11 cellular contexts compared by ENCODE assay signal in the genomic region with DNA sequence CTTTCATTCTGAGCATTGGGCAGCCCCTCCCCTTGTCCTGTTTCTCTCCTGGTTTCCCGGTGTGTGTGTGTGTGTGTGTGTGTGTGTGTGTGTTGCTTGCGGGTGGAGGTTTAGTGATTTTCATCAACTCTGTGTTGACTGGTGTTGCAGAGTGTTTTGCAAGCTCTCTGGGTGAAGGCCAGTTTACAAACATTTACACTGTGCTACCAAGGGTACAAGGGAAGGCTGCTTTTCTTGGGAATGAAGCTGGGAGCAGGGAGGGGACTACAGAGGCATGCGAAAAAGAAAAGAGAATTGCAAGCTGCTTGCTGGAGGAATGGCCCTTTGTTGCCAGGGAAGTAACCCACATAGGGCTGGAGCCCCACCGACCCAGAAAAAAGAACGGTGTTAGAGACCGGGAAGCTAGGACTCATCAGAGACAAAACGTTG. TPM values are rescaled to one million over a fixed set of nuclear protein-coding genes. Genes with fewer than 3 reads are reported as not detected.
DNase-seq lines count a peak whose midpoint lies in the region; ATAC-seq lines count a peak whose summit lies in the region.
"Had no signal": no experiment of that assay in that cellular context is flagged by ENCODE, and none has a peak within 500 bp of the region (broad histone marks: within the 10 kb centered on the region; RNA-seq: fewer than 3 reads in every experiment).

No MANE protein-coding gene starts in this region.

- H3K4me1 ChIP-seq in CD4-positive, CD25-positive, alpha-beta regulatory T cell (ENCODE audit: control insufficient read depth, insufficient read depth, low read length, poor library complexity, severe bottlenecking), result peaks cover 90% of the 10 kb centered on the region
- H3K4me1 ChIP-seq: Peyer's patch had no signal

- no peak overlapping the region for H3K27ac ChIP-seq in CD4-positive, CD25-positive, alpha-beta regulatory T cell (ENCODE audit: insufficient read depth, low read length, poor library complexity, severe bottlenecking)

- no peak for ATAC-seq in CD4-positive, CD25-positive, alpha-beta regulatory T cell (ENCODE audit: low read depth in 2 of 2)
- ATAC-seq in naive thymus-derived CD8-positive, alpha-beta T cell, result no peak
- no peak for ATAC-seq in HG03457 (IDR thresholded peaks at IDR 0.05; ENCODE audit: unreplicated experiment)
- ATAC-seq in GM21360 (IDR thresholded peaks at IDR 0.05; ENCODE audit: unreplicated experiment), result no peak

- H3K36me3 Mint-ChIP-seq in CD4-positive, CD25-positive, alpha-beta regulatory T cell, result peaks cover 31% of the 10 kb centered on the region
- H3K36me3 Mint-ChIP-seq in naive thymus-derived CD8-positive, alpha-beta T cell, result peaks cover 2 to 11% (median 5%) of the 10 kb centered on the region in 3 donors
- H3K36me3 Mint-ChIP-seq: memory B cell had no signal

- no peaks in the 10 kb centered on the region for H3K27me3 Mint-ChIP-seq in CD4-positive, CD25-positive, alpha-beta regulatory T cell
- H3K27me3 Mint-ChIP-seq in naive thymus-derived CD8-positive, alpha-beta T cell, result no peaks in the 10 kb centered on the region

- DNase-seq in CD4-positive, CD25-positive, alpha-beta regulatory T cell, result no peak
- peak; percentile 34 for DNase-seq in HuH-7.5 (ENCODE audit: low spot score)
- DNase-seq in epidermal melanocyte (ENCODE audit: insufficient read length, low spot score), result peak; percentile 50
- DNase-seq in naive thymus-derived CD8-positive, alpha-beta T cell, result no peak
- no peak for DNase-seq in T-helper 9 cell
- DNase-seq in NCI-H524 treated with DMSO at 0.1 percent for 48 hours (lab: John Stamatoyannopoulos, UW), result no peak
- DNase-seq: activated T-cell treated with anti-CD3 and anti-CD28 coated beads, Interleukin-2, amount 50 U/mL, for 1 hour had no signal

- H3K4me3 Mint-ChIP-seq in CD4-positive, CD25-positive, alpha-beta regulatory T cell, result peak overlapping the region; percentile 55 to 89 (median 74)
- peak overlapping the region in 6 of 10 donors; percentile 1 to 67 (median 53) for H3K4me3 Mint-ChIP-seq in naive thymus-derived CD8-positive, alpha-beta T cell
- H3K4me3 Mint-ChIP-seq: memory B cell had no signal

- H3K27me3 ChIP-seq in CD4-positive, CD25-positive, alpha-beta regulatory T cell (ENCODE audit: control insufficient read depth, insufficient read depth, low read length), result no peaks in the 10 kb centered on the region
- H3K27me3 ChIP-seq: Peyer's patch had no signal

- no peaks in the 10 kb centered on the region for H3K9me3 ChIP-seq in CD4-positive, CD25-positive, alpha-beta regulatory T cell (ENCODE audit: control insufficient read depth in 2 of 2, low read length in 2 of 2)
- H3K9me3 ChIP-seq: Peyer's patch had no signal

- H3K27ac Mint-ChIP-seq in CD4-positive, CD25-positive, alpha-beta regulatory T cell, result peak overlapping the region; percentile 5 to 87 (median 75)
- H3K27ac Mint-ChIP-seq in naive thymus-derived CD8-positive, alpha-beta T cell, result peak overlapping the region; percentile 38 to 89 (median 73)
- H3K27ac Mint-ChIP-seq: memory B cell had no signal

- peaks cover 0 to 1% (median 0%) of the 10 kb centered on the region in 7 donors for H3K9me3 Mint-ChIP-seq in CD4-positive, CD25-positive, alpha-beta regulatory T cell
- no peaks in the 10 kb centered on the region for H3K9me3 Mint-ChIP-seq in naive thymus-derived CD8-positive, alpha-beta T cell
- H3K9me3 Mint-ChIP-seq: memory B cell had no signal

- H3K4me3 ChIP-seq in CD4-positive, CD25-positive, alpha-beta regulatory T cell (ENCODE audit: low read depth, low read length), result no peak overlapping the region
- H3K4me3 ChIP-seq: Peyer's patch had no signal

- H3K4me1 Mint-ChIP-seq in CD4-positive, CD25-positive, alpha-beta regulatory T cell, result peaks cover 44 to 99% (median 77%) of the 10 kb centered on the region in 4 donors
- peaks cover 47 to 96% (median 94%) of the 10 kb centered on the region in 4 donors for H3K4me1 Mint-ChIP-seq in naive thymus-derived CD8-positive, alpha-beta T cell
- H3K4me1 Mint-ChIP-seq: memory B cell had no signal

- H3K36me3 ChIP-seq in CD4-positive, CD25-positive, alpha-beta regulatory T cell (ENCODE audit: control insufficient read depth, insufficient read depth, low read length), result peaks cover 22% of the 10 kb centered on the region
- H3K36me3 ChIP-seq: Peyer's patch had no signal

- POLR2A ChIA-PET in naive thymus-derived CD8-positive, alpha-beta T cell (lab: Charles Lee), result interaction anchor here (0.9 to 1.2 kb wide), 2 partner anchors 30 to 98 kb away, joined by 3 read pairs; partner anchors contain the start of gene HS3ST3B1

RNA-seq across cellular contexts. Expression of gene HS3ST3B1, which starts 29.6 kb away (rescaled TPM):
- total RNA-seq in CD4-positive, CD25-positive, alpha-beta regulatory T cell, result 47.8 TPM
- 10 to 100 TPM; 22.7 to 36.9 (median 25.0) TPM for polyA plus RNA-seq in CD4-positive, CD25-positive, alpha-beta regulatory T cell
- total RNA-seq in naive thymus-derived CD8-positive, alpha-beta T cell, result 10 to 100 TPM; 37.5 to 37.6 TPM
- polyA plus RNA-seq in naive thymus-derived CD8-positive, alpha-beta T cell, result 10 to 100 TPM in 2 of 3 donors, 1 to 10 TPM in 1; 9.2 to 12.7 (median 11.8) TPM

Comparison
In these comparisons a context has a peak if more than half of its experiments do, and no peak if none do; other contexts are left out.
1. DNase-seq: peak in HuH-7.5 (single experiment) and epidermal melanocyte (single experiment); none in CD4-positive, CD25-positive, alpha-beta regulatory T cell (0 of 3), naive thymus-derived CD8-positive, alpha-beta T cell (0 of 10), T-helper 9 cell (single experiment) and NCI-H524 treated with DMSO at 0.1 percent for 48 hours (single experiment).